19 cellular contexts compared by ENCODE assay signal in the genomic region with DNA sequence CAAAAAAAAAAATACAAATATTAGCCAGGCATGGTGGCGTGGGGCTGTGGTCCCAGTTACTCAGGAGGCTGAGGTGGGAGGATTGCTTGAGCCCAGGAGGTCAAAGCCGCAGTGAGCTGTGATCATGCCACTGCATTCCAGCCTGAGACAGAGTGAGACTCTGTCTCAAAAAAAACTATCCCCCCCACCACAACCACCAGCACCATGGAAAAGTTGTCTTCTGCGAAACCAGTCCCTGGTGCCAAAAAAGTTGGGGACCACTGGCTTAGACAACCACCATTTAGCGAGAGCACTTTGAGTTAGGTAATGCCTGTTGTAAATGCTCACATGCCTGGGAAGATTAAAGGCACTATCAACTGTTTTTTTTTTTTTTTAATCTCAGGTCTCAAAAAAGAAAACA. TPM values are rescaled to one million over a fixed set of nuclear protein-coding genes. Genes with fewer than 3 reads are reported as not detected.
A peak's percentile ranks its signal among the peaks of the same experiment; 100 is the strongest.
DNase-seq lines count a peak whose midpoint lies in the region; ATAC-seq and TF ChIP-seq lines count a peak whose summit lies in the region.
"Had no signal": no experiment of that assay in that cellular context is flagged by ENCODE, and none has a peak within 500 bp of the region (broad histone marks: within the 10 kb centered on the region; RNA-seq: fewer than 3 reads in every experiment).

No MANE protein-coding gene starts in this region.

- no peaks in the 10 kb centered on the region for H4K20me1 ChIP-seq in PC-3 (ENCODE audit: low read length)

- no peaks in the 10 kb centered on the region for H3F3A ChIP-seq in PC-3 (ENCODE audit: low read length, unreplicated experiment)

- H3K4me3 ChIP-seq in PC-3 (ENCODE audit: low read length) (no peak overlapping the region), skeletal muscle satellite cell (ENCODE audit: low read length) (peak overlapping the region; percentile 3)

- BruUV-seq in PC-3 (replicated peaks; lab: Mats Ljungman, UMichigan), result no TSS peak

- no peaks in the 10 kb centered on the region for H3K9me2 ChIP-seq in PC-3 (replicated peaks; ENCODE audit: low read length)

- ATAC-seq in PC-3, result no peak
- ATAC-seq in effector memory CD8-positive, alpha-beta T cell (replicated peaks), result no peak

- peaks cover 26% of the 10 kb centered on the region for H3K4me1 Mint-ChIP-seq in brain
- H3K4me1 Mint-ChIP-seq in effector memory CD8-positive, alpha-beta T cell (ENCODE audit: low read depth in 2 of 2), result peaks cover 7 to 8% of the 10 kb centered on the region in 2 donors
- H3K4me1 Mint-ChIP-seq: B cell had no signal

- H3K27me3 ChIP-seq in PC-3 (ENCODE audit: low read length) (no peaks in the 10 kb centered on the region), skeletal muscle satellite cell (ENCODE audit: control insufficient read depth, insufficient read depth, low read length) (no peaks in the 10 kb centered on the region)

- TF ChIP-seq CTCF in PC-3 (conservative IDR thresholded peaks at IDR 0.05; ENCODE audit: low read depth, low read length), result no peak
- no peak for TF ChIP-seq CTCF in brain (conservative IDR thresholded peaks at IDR 0.05)

- H3K4me3 Mint-ChIP-seq in brain, result no peak overlapping the region
- no peak overlapping the region for H3K4me3 Mint-ChIP-seq in effector memory CD8-positive, alpha-beta T cell
- H3K4me3 Mint-ChIP-seq: B cell; CD4-positive, CD25-positive, alpha-beta regulatory T cell had no signal

- DNase-seq in PC-3, result no peak
- peak; percentile 25 for DNase-seq in iris pigment epithelial cell (ENCODE audit: low read depth)
- DNase-seq in NCI-H146 (lab: John Stamatoyannopoulos, UW), result no peak
- no peak for DNase-seq in effector memory CD8-positive, alpha-beta T cell
- no peak for DNase-seq in islet precursor cell
- DNase-seq in anterior cingulate cortex (lab: John Stamatoyannopoulos, UW), result no peak
- DNase-seq: Caco-2; CD4-positive, CD25-positive, alpha-beta regulatory T cell; DMS153; NCI-H1105 treated with DMSO at 0.1 percent for 48 hours; NCI-H187; NCI-H2171 treated with DMSO at 0.1 percent for 48 hours; NCI-H748 treated with DMSO at 0.1 percent for 48 hours; OCI-M1 had no signal

- H3K36me3 ChIP-seq in PC-3 (ENCODE audit: low read depth, low read length) (no peaks in the 10 kb centered on the region), skeletal muscle satellite cell (ENCODE audit: insufficient read depth, low read length) (peaks cover 10% of the 10 kb centered on the region)

- H3K9me3 ChIP-seq in PC-3 (ENCODE audit: low read length), result no peaks in the 10 kb centered on the region
- no peaks in the 10 kb centered on the region for H3K9me3 ChIP-seq in skeletal muscle satellite cell (replicated peaks; ENCODE audit: low read length)
- H3K9me3 ChIP-seq: Caco-2 had no signal

- peaks cover 14% of the 10 kb centered on the region for H3K36me3 Mint-ChIP-seq in brain
- peaks cover 6% of the 10 kb centered on the region for H3K36me3 Mint-ChIP-seq in effector memory CD8-positive, alpha-beta T cell (ENCODE audit: insufficient read depth)

- intact Hi-C loops in PC-3 (cut with micrococcal nuclease), result no loop called here

- H3K79me2 ChIP-seq in PC-3 (ENCODE audit: low read length), result peaks cover 17% of the 10 kb centered on the region

- H2AFZ ChIP-seq in PC-3 (ENCODE audit: low read length), result no peak overlapping the region

- H3K4me2 ChIP-seq in PC-3 (ENCODE audit: low read length) (no peak overlapping the region), skeletal muscle satellite cell (ENCODE audit: low read length) (peak overlapping the region; percentile 36)

- CTCF ChIA-PET in PC-3 (lab: Charles Lee), result no interaction called here

- no peaks in the 10 kb centered on the region for H3K27me3 Mint-ChIP-seq in brain
- no peaks in the 10 kb centered on the region for H3K27me3 Mint-ChIP-seq in effector memory CD8-positive, alpha-beta T cell
- H3K27me3 Mint-ChIP-seq: B cell; CD4-positive, CD25-positive, alpha-beta regulatory T cell had no signal

- H3K27ac Mint-ChIP-seq in brain, result peak overlapping the region in 3 of 5 experiments; percentile 49 to 87 (median 61)
- no peak overlapping the region for H3K27ac Mint-ChIP-seq in effector memory CD8-positive, alpha-beta T cell
- H3K27ac Mint-ChIP-seq: B cell had no signal

- no peak overlapping the region for H3K9ac ChIP-seq in PC-3 (ENCODE audit: low read length)
- H3K9ac ChIP-seq in skeletal muscle satellite cell (ENCODE audit: low read depth, low read length), result peak overlapping the region; percentile 52

- H3K27ac ChIP-seq in PC-3 (ENCODE audit: low read length), result 0 out of 2 replicates have a peak overlapping the region, but pooled peaks have one; percentile 5
- H3K27ac ChIP-seq: HL-60, RWPE1 had no signal

- peaks cover 0 to 4% (median 0%) of the 10 kb centered on the region in 5 experiments for H3K9me3 Mint-ChIP-seq in brain
- H3K9me3 Mint-ChIP-seq in effector memory CD8-positive, alpha-beta T cell, result no peaks in the 10 kb centered on the region
- H3K9me3 Mint-ChIP-seq: CD4-positive, CD25-positive, alpha-beta regulatory T cell had no signal

- H3K4me1 ChIP-seq in PC-3 (ENCODE audit: insufficient read depth, low read length), result peaks cover 33% of the 10 kb centered on the region
- H3K4me1 ChIP-seq in skeletal muscle satellite cell (ENCODE audit: control insufficient read depth, insufficient read depth, low read length), result peaks cover 42% of the 10 kb centered on the region

- POLR2A ChIA-PET in PC-3 (lab: Charles Lee; ENCODE audit: unreplicated experiment), result no interaction called here

RNA-seq across cellular contexts. Expression of a gene that starts 15.4 kb away (rescaled TPM):
- total RNA-seq in PC-3 (2014; rRNA removed), result 7.5 and 7.8 TPM in 2 replicates
- polyA plus RNA-seq in brain (ENCODE audit: insufficient read depth, low read depth, low replicate concordance), result 3.9 TPM
- 5.9 and 6.1 TPM in 2 replicates for total RNA-seq in skeletal muscle satellite cell (2012; rRNA removed)

Comparison
In these comparisons a context has a peak if more than half of its experiments do, and no peak if none do; other contexts are left out.
1. H3K27ac Mint-ChIP-seq: peak in brain (3 of 5); none in effector memory CD8-positive, alpha-beta T cell (0 of 2).